ENCODE assay signal across 11 cellular contexts in genomic region chr10:77386833-77387232, GRCh38.
DNase-seq lines count a peak whose midpoint lies in the region; ATAC-seq and TF ChIP-seq lines count a peak whose summit lies in the region.
"Had no signal": no experiment of that assay in that cellular context is flagged by ENCODE, and none has a peak within 500 bp of the region (broad histone marks: within the 10 kb centered on the region; RNA-seq: fewer than 3 reads in every experiment).

No MANE protein-coding gene starts in this region.

- H3K4me2 ChIP-seq in SK-N-SH (peak overlapping the region; percentile 52), osteoblast (ENCODE audit: insufficient read depth, low read length) (peak overlapping the region; percentile 61)

- ATAC-seq in GM19023 (IDR thresholded peaks at IDR 0.05; ENCODE audit: unreplicated experiment) (no peak), HG03457 (IDR thresholded peaks at IDR 0.05; ENCODE audit: unreplicated experiment) (no peak), GM18907 (IDR thresholded peaks at IDR 0.05; ENCODE audit: unreplicated experiment) (no peak)
- ATAC-seq: WTC11 had no signal

- H3K27ac ChIP-seq in SK-N-SH (ENCODE audit: low read depth in 2 of 2, low read length in 1 of 2) (peak overlapping the region; percentile 56 to 82; a peak in 3 of 4 replicates), osteoblast (ENCODE audit: low read depth, low read length) (peak overlapping the region; percentile 74)

- H3K27ac Mint-ChIP-seq in endothelial cell (ENCODE audit: unreplicated experiment): peak overlapping the region; percentile 6
- H3K27ac Mint-ChIP-seq: activated naive CD4-positive, alpha-beta T cell treated with anti-CD3 and anti-CD28 coated beads, Interleukin-2, amount 50 U/mL, for 24 hours; CD4-positive, CD25-positive, alpha-beta regulatory T cell; WTC11 had no signal

- H3F3A ChIP-seq in SK-N-SH (replicated peaks; ENCODE audit: insufficient read depth): peaks cover 30% of the 10 kb centered on the region

- TF ChIP-seq EP300 in SK-N-SH (IDR thresholded peaks at IDR 0.05; ENCODE audit: borderline replicate concordance in 1 of 2, low read depth in 1 of 2, low read length in 1 of 2): peak in 1 of 2 experiments; percentile 67; a peak in 2 of 4 replicates

- H3K27me3 ChIP-seq in SK-N-SH (ENCODE audit: insufficient read depth) (no peaks in the 10 kb centered on the region), osteoblast (ENCODE audit: insufficient read depth, low read length) (no peaks in the 10 kb centered on the region)

- H3K36me3 ChIP-seq in SK-N-SH (replicated peaks in 1 of 2; ENCODE audit: control insufficient read depth in 1 of 2, insufficient read depth in 2 of 2, low read length in 1 of 2) (peaks cover 0 to 7% of the 10 kb centered on the region in 2 experiments), osteoblast (ENCODE audit: insufficient read depth, low read length) (no peaks in the 10 kb centered on the region)

- no peaks in the 10 kb centered on the region for H3K9me3 ChIP-seq in SK-N-SH
- no peaks in the 10 kb centered on the region for H3K9me3 ChIP-seq in osteoblast (ENCODE audit: low read depth, low read length)

- H3K9me2 ChIP-seq in SK-N-SH: no peaks in the 10 kb centered on the region

- no peak for TF ChIP-seq RAD21 in SK-N-SH (IDR thresholded peaks at IDR 0.05; ENCODE audit: low read length)

- H3K4me3 ChIP-seq in AG10803 (ENCODE audit: low read length): no peak overlapping the region; the same call in 1 of the 2 replicates
- H3K4me3 ChIP-seq in SK-N-SH (ENCODE audit: low read depth in 2 of 2, low read length in 1 of 2): no peak overlapping the region
- peak overlapping the region; percentile 2 for H3K4me3 ChIP-seq in osteoblast (ENCODE audit: insufficient read depth, low read length)

- H2AFZ ChIP-seq in SK-N-SH (ENCODE audit: low read depth) (peak overlapping the region; percentile 39; the same call in 1 of the 2 replicates), osteoblast (ENCODE audit: low read length) (peak overlapping the region; percentile 49)

- POLR2A ChIA-PET in SK-N-SH (lab: Yijun Ruan, JAX): no interaction called here

- no peaks in the 10 kb centered on the region for H4K20me1 ChIP-seq in SK-N-SH (ENCODE audit: insufficient read depth)
- no peaks in the 10 kb centered on the region for H4K20me1 ChIP-seq in osteoblast (ENCODE audit: insufficient read depth, low read length)

- peaks cover 23% of the 10 kb centered on the region for H3K4me1 Mint-ChIP-seq in endothelial cell (ENCODE audit: unreplicated experiment)
- H3K4me1 Mint-ChIP-seq: activated naive CD4-positive, alpha-beta T cell treated with anti-CD3 and anti-CD28 coated beads, Interleukin-2, amount 50 U/mL, for 24 hours had no signal

- H3K9me3 Mint-ChIP-seq in endothelial cell (ENCODE audit: unreplicated experiment): no peaks in the 10 kb centered on the region
- H3K9me3 Mint-ChIP-seq: activated naive CD4-positive, alpha-beta T cell treated with anti-CD3 and anti-CD28 coated beads, Interleukin-2, amount 50 U/mL, for 24 hours; WTC11 had no signal

- peaks cover 34 to 37% of the 10 kb centered on the region in 2 experiments for H3K4me1 ChIP-seq in SK-N-SH (ENCODE audit: control insufficient read depth in 1 of 2, insufficient read depth in 2 of 2, low read depth in 1 of 2, low read length in 1 of 2)
- H3K4me1 ChIP-seq in osteoblast (ENCODE audit: insufficient read depth, low read length): peaks cover 45% of the 10 kb centered on the region

- peak overlapping the region; percentile 34; the same call in 1 of the 2 replicates for H3K9ac ChIP-seq in SK-N-SH

- CTCF ChIA-PET in SK-N-SH (lab: Yijun Ruan, JAX): interaction anchor here (1.0 to 1.4 kb wide), 3 partner anchors 9 to 68 kb away, joined by 3 to 4 read pairs (median 4); no protein-coding TSS in a partner anchor

- peaks cover 7% of the 10 kb centered on the region; the same call in 1 of the 2 replicates for H3K79me2 ChIP-seq in SK-N-SH (ENCODE audit: insufficient read depth)
- H3K79me2 ChIP-seq in osteoblast (ENCODE audit: insufficient read depth, low read length): peaks cover 13% of the 10 kb centered on the region

- DNase-seq in AG10803 (ENCODE audit: low read depth) (peak; percentile 50), SK-N-SH (no peak), endothelial cell (ENCODE audit: low spot score) (no peak), osteoblast (ENCODE audit: insufficient read length, low spot score, missing footprints) (peak; percentile 90)
- DNase-seq in activated naive CD4-positive, alpha-beta T cell treated with anti-CD3 and anti-CD28 coated beads, Interleukin-2, amount 50 U/mL, for 16 hours: no peak
- DNase-seq: CD4-positive, CD25-positive, alpha-beta regulatory T cell had no signal

- no peaks in the 10 kb centered on the region for H3K27me3 Mint-ChIP-seq in endothelial cell (ENCODE audit: unreplicated experiment)

- TF ChIP-seq CTCF in AG10803 (conservative IDR thresholded peaks at IDR 0.05; ENCODE audit: low read length): no peak
- no peak for TF ChIP-seq CTCF in SK-N-SH (IDR thresholded peaks at IDR 0.05)
- TF ChIP-seq CTCF in endothelial cell (IDR thresholded peaks at IDR 0.05; ENCODE audit: unreplicated experiment): no peak
- TF ChIP-seq CTCF in osteoblast (IDR thresholded peaks at IDR 0.05; ENCODE audit: extremely low read depth, low read depth, low read length): no peak

- no peak overlapping the region for H3K4me3 Mint-ChIP-seq in endothelial cell (ENCODE audit: unreplicated experiment)
- H3K4me3 Mint-ChIP-seq: activated naive CD4-positive, alpha-beta T cell treated with anti-CD3 and anti-CD28 coated beads, Interleukin-2, amount 50 U/mL, for 24 hours; CD4-positive, CD25-positive, alpha-beta regulatory T cell; WTC11 had no signal

- WGBS in SK-N-SH (ENCODE audit: low lambda C conversion rate): 14% methylated on average over 5 of the region's 5 CpGs

- H3K36me3 Mint-ChIP-seq in endothelial cell (ENCODE audit: low read depth, unreplicated experiment): no peaks in the 10 kb centered on the region
- H3K36me3 Mint-ChIP-seq: activated naive CD4-positive, alpha-beta T cell treated with anti-CD3 and anti-CD28 coated beads, Interleukin-2, amount 50 U/mL, for 24 hours; CD4-positive, CD25-positive, alpha-beta regulatory T cell; WTC11 had no signal

TF ChIP-seq in SK-N-SH, 30 proteins besides CTCF, POLR2A, EP300 and RAD21 (continues in another document):
- TF ChIP-seq FOSL2 (IDR thresholded peaks at IDR 0.05; ENCODE audit: borderline replicate concordance, low read depth) (peak; percentile 73), POLR2AphosphoS5 (IDR thresholded peaks at IDR 0.05; ENCODE audit: low read depth, low read length) (no peak), GABPA (IDR thresholded peaks at IDR 0.05; ENCODE audit: low read depth) (0 out of 2 replicates have a peak, but pooled peaks have one; percentile 40), PBX3 (IDR thresholded peaks at IDR 0.05) (peak; percentile 25; the same call in 1 of the 2 replicates), TEAD4 (IDR thresholded peaks at IDR 0.05; ENCODE audit: borderline replicate concordance, insufficient read depth) (no peak), TCF12 (IDR thresholded peaks at IDR 0.05) (peak; percentile 63), MXI1 (IDR thresholded peaks at IDR 0.05; ENCODE audit: low read depth, low read length) (no peak), MEF2A (IDR thresholded peaks at IDR 0.05; ENCODE audit: borderline replicate concordance, low read depth) (no peak), SIN3A (IDR thresholded peaks at IDR 0.05; ENCODE audit: borderline replicate concordance, low read depth, low read length) (no peak), IRF3 (IDR thresholded peaks at IDR 0.05; ENCODE audit: low read depth, low read length) (no peak)
- TF ChIP-seq, protein P1, sequence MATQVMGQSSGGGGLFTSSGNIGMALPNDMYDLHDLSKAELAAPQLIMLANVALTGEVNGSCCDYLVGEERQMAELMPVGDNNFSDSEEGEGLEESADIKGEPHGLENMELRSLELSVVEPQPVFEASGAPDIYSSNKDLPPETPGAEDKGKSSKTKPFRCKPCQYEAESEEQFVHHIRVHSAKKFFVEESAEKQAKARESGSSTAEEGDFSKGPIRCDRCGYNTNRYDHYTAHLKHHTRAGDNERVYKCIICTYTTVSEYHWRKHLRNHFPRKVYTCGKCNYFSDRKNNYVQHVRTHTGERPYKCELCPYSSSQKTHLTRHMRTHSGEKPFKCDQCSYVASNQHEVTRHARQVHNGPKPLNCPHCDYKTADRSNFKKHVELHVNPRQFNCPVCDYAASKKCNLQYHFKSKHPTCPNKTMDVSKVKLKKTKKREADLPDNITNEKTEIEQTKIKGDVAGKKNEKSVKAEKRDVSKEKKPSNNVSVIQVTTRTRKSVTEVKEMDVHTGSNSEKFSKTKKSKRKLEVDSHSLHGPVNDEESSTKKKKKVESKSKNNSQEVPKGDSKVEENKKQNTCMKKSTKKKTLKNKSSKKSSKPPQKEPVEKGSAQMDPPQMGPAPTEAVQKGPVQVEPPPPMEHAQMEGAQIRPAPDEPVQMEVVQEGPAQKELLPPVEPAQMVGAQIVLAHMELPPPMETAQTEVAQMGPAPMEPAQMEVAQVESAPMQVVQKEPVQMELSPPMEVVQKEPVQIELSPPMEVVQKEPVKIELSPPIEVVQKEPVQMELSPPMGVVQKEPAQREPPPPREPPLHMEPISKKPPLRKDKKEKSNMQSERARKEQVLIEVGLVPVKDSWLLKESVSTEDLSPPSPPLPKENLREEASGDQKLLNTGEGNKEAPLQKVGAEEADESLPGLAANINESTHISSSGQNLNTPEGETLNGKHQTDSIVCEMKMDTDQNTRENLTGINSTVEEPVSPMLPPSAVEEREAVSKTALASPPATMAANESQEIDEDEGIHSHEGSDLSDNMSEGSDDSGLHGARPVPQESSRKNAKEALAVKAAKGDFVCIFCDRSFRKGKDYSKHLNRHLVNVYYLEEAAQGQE (IDR thresholded peaks at IDR 0.05; ENCODE audit: low read depth, low read length): no peak

Comparison
In these comparisons a context has a peak if more than half of its experiments do, and no peak if none do; other contexts are left out.
1. DNase-seq: peak in AG10803 (single experiment) and osteoblast (single experiment); none in SK-N-SH (single experiment), endothelial cell (single experiment) and activated naive CD4-positive, alpha-beta T cell treated with anti-CD3 and anti-CD28 coated beads, Interleukin-2, amount 50 U/mL, for 16 hours (single experiment).